28 cellular contexts compared by ENCODE assay signal in genomic region chr21:41854426-41854995, GRCh38.
"Had no signal": no experiment of that assay in that cellular context is flagged by ENCODE, and none has a peak within 500 bp of the region (broad histone marks: within the 10 kb centered on the region; RNA-seq: fewer than 3 reads in every experiment).

No MANE protein-coding gene starts in this region.

- H3K4me1 ChIP-seq: adrenal gland, breast epithelium had no signal

- DNase-seq: activated B cell treated with CpG ODN at 0.5 μM for 24 hours; activated CD4-positive, alpha-beta T cell treated with anti-CD3 and anti-CD28 coated beads for 1 hour; activated CD4-positive, alpha-beta T cell treated with anti-CD3 and anti-CD28 coated beads, Interleukin-2, amount 10 ng/mL, durations not matched to agents 24 days and 14 days; activated CD4-positive, alpha-beta T cell treated with anti-CD3 and anti-CD28 coated beads, Interleukin-2, amount 50 U/mL, for 48 hours; activated CD8-positive, alpha-beta memory T cell treated with anti-CD3 and anti-CD28 coated beads, Interleukin-2, amount 10 ng/mL, durations not matched to agents 7 days and 5 days; activated gamma-delta T cell; activated naive CD4-positive, alpha-beta T cell treated with anti-CD3 and anti-CD28 coated beads, Interleukin-2, amount 50 U/mL, for 16 hours; activated naive CD8-positive, alpha-beta T cell treated with anti-CD3 and anti-CD28 coated beads, Interleukin-2, amount 10 ng/mL, durations not matched to agents 7 days and 5 days; activated T-cell treated with anti-CD3 and anti-CD28 coated beads, Interleukin-2, amount 50 U/mL, for 4 hours; adrenal gland; aorta; caudate nucleus; KG1; NCI-H1092; NCI-H1417 treated with DMSO at 0.1 percent for 48 hours; NCI-H1694 treated with DMSO at 0.1 percent for 48 hours; NCI-H2081; NCI-H510A treated with DMSO at 0.1 percent for 48 hours; NCI-H69; PC-3; SHP77 treated with DMSO at 0.1 percent for 48 hours; T-helper 2 cell; T1000 had no signal

- H3K27me3 ChIP-seq: adrenal gland, breast epithelium had no signal

- H3K4me1 Mint-ChIP-seq: activated B cell treated with CpG ODN at 0.5 μM for 24 hours; activated CD4-positive, alpha-beta T cell treated with anti-CD3 and anti-CD28 coated beads, Interleukin-2, amount 10 ng/mL, durations not matched to agents 24 days and 14 days; activated CD8-positive, alpha-beta memory T cell treated with anti-CD3 and anti-CD28 coated beads, Interleukin-2, amount 10 ng/mL, durations not matched to agents 7 days and 5 days; activated naive CD8-positive, alpha-beta T cell treated with anti-CD3 and anti-CD28 coated beads, Interleukin-2, amount 10 ng/mL, durations not matched to agents 7 days and 5 days had no signal

- ATAC-seq: activated CD8-positive, alpha-beta memory T cell treated with anti-CD3 and anti-CD28 coated beads, Interleukin-2, amount 10 ng/mL, durations not matched to agents 7 days and 5 days; activated T-cell treated with anti-CD3 and anti-CD28 coated beads, Interleukin-2, amount 50 U/mL, for 4 hours; activated T-helper 17 cell treated with anti-CD3 and anti-CD28 coated beads, Interleukin-2, amount 50 U/mL, for 72 hours; PC-3 had no signal

- H3K4me3 ChIP-seq: adrenal gland, breast epithelium had no signal

- H3K9me3 Mint-ChIP-seq: activated B cell treated with CpG ODN at 0.5 μM for 24 hours; activated CD4-positive, alpha-beta T cell treated with anti-CD3 and anti-CD28 coated beads, Interleukin-2, amount 10 ng/mL, durations not matched to agents 24 days and 14 days; activated naive CD8-positive, alpha-beta T cell treated with anti-CD3 and anti-CD28 coated beads, Interleukin-2, amount 10 ng/mL, durations not matched to agents 7 days and 5 days; activated T-cell treated with anti-CD3 and anti-CD28 coated beads, Interleukin-2, amount 50 U/mL, for 4 hours; activated T-helper 17 cell treated with anti-CD3 and anti-CD28 coated beads, Interleukin-2, amount 50 U/mL, for 72 hours; IgD-negative memory B cell had no signal

- H3K36me3 ChIP-seq: breast epithelium had no signal

- FAIRE-seq: RCC 7860, TTC549 had no signal

- H3K27ac Mint-ChIP-seq: activated B cell treated with CpG ODN at 0.5 μM for 24 hours; activated CD4-positive, alpha-beta T cell treated with anti-CD3 and anti-CD28 coated beads, Interleukin-2, amount 10 ng/mL, durations not matched to agents 24 days and 14 days; activated CD8-positive, alpha-beta memory T cell treated with anti-CD3 and anti-CD28 coated beads, Interleukin-2, amount 10 ng/mL, durations not matched to agents 7 days and 5 days; activated naive CD8-positive, alpha-beta T cell treated with anti-CD3 and anti-CD28 coated beads, Interleukin-2, amount 10 ng/mL, durations not matched to agents 7 days and 5 days; activated T-helper 17 cell treated with anti-CD3 and anti-CD28 coated beads, Interleukin-2, amount 50 U/mL, for 72 hours had no signal

- H3K4me3 Mint-ChIP-seq: activated B cell treated with CpG ODN at 0.5 μM for 24 hours; activated CD4-positive, alpha-beta T cell treated with anti-CD3 and anti-CD28 coated beads, Interleukin-2, amount 10 ng/mL, durations not matched to agents 24 days and 14 days; activated CD8-positive, alpha-beta memory T cell treated with anti-CD3 and anti-CD28 coated beads, Interleukin-2, amount 10 ng/mL, durations not matched to agents 7 days and 5 days; activated naive CD8-positive, alpha-beta T cell treated with anti-CD3 and anti-CD28 coated beads, Interleukin-2, amount 10 ng/mL, durations not matched to agents 7 days and 5 days; activated T-cell treated with anti-CD3 and anti-CD28 coated beads, Interleukin-2, amount 50 U/mL, for 4 hours; activated T-helper 17 cell treated with anti-CD3 and anti-CD28 coated beads, Interleukin-2, amount 50 U/mL, for 72 hours; IgD-negative memory B cell had no signal

- H3K9me3 ChIP-seq: adrenal gland, breast epithelium had no signal

- H3K27ac ChIP-seq: adrenal gland, breast epithelium had no signal

- H3K27me3 Mint-ChIP-seq: activated B cell treated with CpG ODN at 0.5 μM for 24 hours; activated CD4-positive, alpha-beta T cell treated with anti-CD3 and anti-CD28 coated beads, Interleukin-2, amount 10 ng/mL, durations not matched to agents 24 days and 14 days; activated CD8-positive, alpha-beta memory T cell treated with anti-CD3 and anti-CD28 coated beads, Interleukin-2, amount 10 ng/mL, durations not matched to agents 7 days and 5 days; activated naive CD8-positive, alpha-beta T cell treated with anti-CD3 and anti-CD28 coated beads, Interleukin-2, amount 10 ng/mL, durations not matched to agents 7 days and 5 days; activated T-helper 17 cell treated with anti-CD3 and anti-CD28 coated beads, Interleukin-2, amount 50 U/mL, for 72 hours; IgD-negative memory B cell had no signal
